ENCODE assay signal across 8 cellular contexts in genomic region chr18:74310411-74310810, GRCh38. TPM values are rescaled to one million over a fixed set of nuclear protein-coding genes. Genes with fewer than 3 reads are reported as not detected.
A peak's percentile ranks its signal among the peaks of the same experiment; 100 is the strongest.
DNase-seq lines count a peak whose midpoint lies in the region; ATAC-seq and TF ChIP-seq lines count a peak whose summit lies in the region.

No MANE protein-coding gene starts in this region.

- no peak overlapping the region for H3K27ac ChIP-seq in IMR-90 (ENCODE audit: insufficient read depth, low read length)
- H3K27ac ChIP-seq in lung (ENCODE audit: low read depth in 1 of 2, low read length in 1 of 2): no peak overlapping the region
- no peak overlapping the region for H3K27ac ChIP-seq in testis
- H3K27ac ChIP-seq in effector memory CD4-positive, alpha-beta T cell (ENCODE audit: insufficient read depth, low read length, poor library complexity, severe bottlenecking): no peak overlapping the region

- peak overlapping the region in 1 of 2 experiments; percentile 75; a peak in 1 of 4 replicates for H4K8ac ChIP-seq in IMR-90 (ENCODE audit: low read depth in 2 of 2, low read length in 2 of 2)

- no peak overlapping the region for H4K91ac ChIP-seq in IMR-90 (ENCODE audit: insufficient read depth, low read depth, low read length)

- H2BK15ac ChIP-seq in IMR-90 (ENCODE audit: low read depth, low read length): no peak overlapping the region; the same call in 1 of the 3 replicates

- in situ Hi-C loops in IMR-90 (cut with MboI; ENCODE audit: low sequenced_read_pairs): no loop called here

- peak overlapping the region in 1 of 7 donors; percentile 20 for H3K27ac Mint-ChIP-seq in CD14-positive monocyte

- no peaks in the 10 kb centered on the region; the same call in 1 of the 2 replicates for H3K9me1 ChIP-seq in IMR-90 (ENCODE audit: insufficient read depth, low read length)

- H3K4me1 ChIP-seq in IMR-90 (ENCODE audit: control insufficient read depth, insufficient read depth, low read length): no peaks in the 10 kb centered on the region
- no peaks in the 10 kb centered on the region for H3K4me1 ChIP-seq in lung (ENCODE audit: control insufficient read depth in 2 of 2, insufficient read depth in 2 of 2, low read length in 2 of 2)
- H3K4me1 ChIP-seq in testis: no peaks in the 10 kb centered on the region
- no peaks in the 10 kb centered on the region for H3K4me1 ChIP-seq in effector memory CD4-positive, alpha-beta T cell (ENCODE audit: control insufficient read depth, insufficient read depth, low read length, poor library complexity, severe bottlenecking)

- H2BK120ac ChIP-seq in IMR-90 (ENCODE audit: low read depth, low read length): peak overlapping the region; percentile 56

- dilution Hi-C loops in IMR-90 (cut with HindIII; ENCODE audit: low sequenced_read_pairs, unreplicated experiment): no loop called here

- H3K56ac ChIP-seq in IMR-90 (ENCODE audit: extremely low read depth, insufficient read depth, low read length): no peak overlapping the region

- peaks cover 0 to 8% (median 2%) of the 10 kb centered on the region in 7 donors for H3K9me3 Mint-ChIP-seq in CD14-positive monocyte

- peak; percentile 43 for TF ChIP-seq RAD21 in IMR-90 (IDR thresholded peaks at IDR 0.05; ENCODE audit: low read length)

- H3K27me3 Mint-ChIP-seq in CD14-positive monocyte (ENCODE audit: low read depth in 3 of 3): peaks cover 0 to 9% (median 3%) of the 10 kb centered on the region in 3 donors

- H2BK5ac ChIP-seq in IMR-90 (ENCODE audit: low read depth, low read length, poor library complexity, severe bottlenecking): peak overlapping the region; percentile 13

- CTCF ChIA-PET in IMR-90 (lab: Yijun Ruan, JAX): interaction anchor here (0.7 to 1.6 kb wide), 5 partner anchors 10 to 29 kb away, joined by 3 to 8 read pairs (median 3); no protein-coding TSS in a partner anchor

- no peaks in the 10 kb centered on the region for H4K20me1 ChIP-seq in IMR-90 (ENCODE audit: insufficient read depth, low read length)

- H3K23ac ChIP-seq in IMR-90 (ENCODE audit: low read depth, low read length): 0 out of 2 replicates have a peak overlapping the region, but pooled peaks have one; percentile 53

- peak overlapping the region; percentile 64 for H2BK20ac ChIP-seq in IMR-90 (ENCODE audit: low read depth, low read length)

- H3K36me3 Mint-ChIP-seq in CD14-positive monocyte: no peaks in the 10 kb centered on the region

- peak overlapping the region; percentile 57 for H2AK9ac ChIP-seq in IMR-90 (replicated peaks; ENCODE audit: low read depth, low read length, poor library complexity)

- TF ChIP-seq POLR2A in IMR-90 (IDR thresholded peaks at IDR 0.05; ENCODE audit: low read depth, low read length) (no peak), testis (IDR thresholded peaks at IDR 0.05) (no peak)

- no peaks in the 10 kb centered on the region for H3K79me1 ChIP-seq in IMR-90 (ENCODE audit: low read depth in 1 of 2, low read length in 2 of 2)

- intact Hi-C loops in CD14-positive monocyte (cut with micrococcal nuclease): no loop called here
- intact Hi-C loops in IMR-90 (cut with micrococcal nuclease): no loop called here
- intact Hi-C loops in testis (cut with DNase I; ENCODE audit: low total_unique reads): no loop called here

- H3K9ac ChIP-seq in IMR-90 (ENCODE audit: low read depth, low read length): no peak overlapping the region

- no peak for DNase-seq in CD14-positive monocyte (ENCODE audit: low spot score)
- DNase-seq in IMR-90: peak; percentile 60
- DNase-seq in amniotic epithelial cell (ENCODE audit: low read depth): peak; percentile 66
- no peak for DNase-seq in lung (ENCODE audit: low spot score)
- DNase-seq in testis: no peak
- DNase-seq in activated CD4-positive, alpha-beta T cell treated with anti-CD3 and anti-CD28 coated beads, Interleukin-2, amount 50 U/mL, for 4 hours: no peak
- no peak for DNase-seq in effector memory CD4-positive, alpha-beta T cell

- no peak overlapping the region for H3K18ac ChIP-seq in IMR-90 (ENCODE audit: low read depth, low read length)

- ATAC-seq in GM19351 (IDR thresholded peaks at IDR 0.05; ENCODE audit: unreplicated experiment) (peak; percentile 96), IMR-90 (ENCODE audit: low read depth) (peak; percentile 87), lung (ENCODE audit: insufficient read depth, low FRiP score) (peak; percentile 82)

- no peak overlapping the region for H4K5ac ChIP-seq in IMR-90 (ENCODE audit: low read depth, low read length)

- no peak overlapping the region for H3K4me3 ChIP-seq in IMR-90 (ENCODE audit: insufficient read depth, low read depth, low read length)
- no peak overlapping the region for H3K4me3 ChIP-seq in lung
- H3K4me3 ChIP-seq in testis: no peak overlapping the region
- H3K4me3 ChIP-seq in effector memory CD4-positive, alpha-beta T cell (ENCODE audit: insufficient read depth, low read depth, low read length, poor library complexity, severe bottlenecking): no peak overlapping the region

- peaks cover 3% of the 10 kb centered on the region for H3K4me1 Mint-ChIP-seq in CD14-positive monocyte

- peak overlapping the region; percentile 33; the same call in 1 of the 2 replicates for H3K4ac ChIP-seq in IMR-90 (ENCODE audit: low read depth, low read length)

- H3K27me3 ChIP-seq in IMR-90 (ENCODE audit: control insufficient read depth, insufficient read depth, low read length) (peaks cover 2% of the 10 kb centered on the region; the same call in 1 of the 2 replicates), lung (ENCODE audit: control insufficient read depth, insufficient read depth) (no peaks in the 10 kb centered on the region), testis (no peaks in the 10 kb centered on the region)
- peaks cover 7% of the 10 kb centered on the region for H3K27me3 ChIP-seq in effector memory CD4-positive, alpha-beta T cell (replicated peaks; ENCODE audit: control insufficient read depth, insufficient read depth, low read length, poor library complexity, severe bottlenecking)

- H3K9me3 ChIP-seq in IMR-90 (ENCODE audit: control insufficient read depth, insufficient read depth, low read length) (no peaks in the 10 kb centered on the region; the same call in 1 of the 2 replicates), lung (ENCODE audit: control insufficient read depth in 2 of 2, insufficient read depth in 1 of 2, low read length in 1 of 2) (no peaks in the 10 kb centered on the region), testis (no peaks in the 10 kb centered on the region)
- H3K9me3 ChIP-seq in effector memory CD4-positive, alpha-beta T cell (ENCODE audit: control insufficient read depth, low read length): no peaks in the 10 kb centered on the region

- no peak overlapping the region for H3K4me2 ChIP-seq in IMR-90 (ENCODE audit: low read depth, low read length)

- H2AFZ ChIP-seq in IMR-90 (replicated peaks; ENCODE audit: low read length, poor library complexity): peak overlapping the region; percentile 86

- WGBS in IMR-90 (ENCODE audit: extremely low coverage in 2 of 2, insufficient read length in 1 of 2), 2 experiments: 40% methylated on average over 1 of the region's 3 CpGs; no CpG with 5 or more reads in 1 of the 2 experiments
- WGBS in lung, 2 donors: 39 to 53% methylated on average over 3 of the region's 3 CpGs
- WGBS in testis, 2 donors: 52 to 54% methylated on average over 3 of the region's 3 CpGs

- peak overlapping the region; percentile 10; the same call in 1 of the 2 replicates for H3K14ac ChIP-seq in IMR-90 (replicated peaks; ENCODE audit: low read depth, low read length)

- TF ChIP-seq CTCF in CD14-positive monocyte (IDR thresholded peaks at IDR 0.05): peak; percentile 61
- TF ChIP-seq CTCF in IMR-90 (conservative IDR thresholded peaks at IDR 0.05; ENCODE audit: low read depth, low read length): peak; percentile 47
- TF ChIP-seq CTCF in lung (IDR thresholded peaks at IDR 0.05; ENCODE audit: control extremely low read depth, extremely low read depth): no peak
- no peak for TF ChIP-seq CTCF in testis (IDR thresholded peaks at IDR 0.05)

- H3K36me3 ChIP-seq in IMR-90 (ENCODE audit: control insufficient read depth, insufficient read depth, low read length) (no peaks in the 10 kb centered on the region), lung (ENCODE audit: control insufficient read depth in 2 of 2, insufficient read depth in 2 of 2, low read length in 2 of 2) (no peaks in the 10 kb centered on the region), testis (ENCODE audit: low read depth, missing control alignments) (no peaks in the 10 kb centered on the region)
- H3K36me3 ChIP-seq in effector memory CD4-positive, alpha-beta T cell (ENCODE audit: control insufficient read depth, insufficient read depth, low read length): no peaks in the 10 kb centered on the region

- POLR2A ChIA-PET in IMR-90 (lab: Charles Lee; ENCODE audit: unreplicated experiment): no interaction called here

- no peak overlapping the region for H2AK5ac ChIP-seq in IMR-90 (ENCODE audit: low read depth, low read length)

- no TSS peak for BruUV-seq in IMR-90 (replicated peaks; lab: Mats Ljungman, UMichigan)

- no peak overlapping the region for H3K4me3 Mint-ChIP-seq in CD14-positive monocyte

TF ChIP-seq in IMR-90, 13 proteins besides CTCF, POLR2A, EP300 and RAD21 (continues in another document):
- TF ChIP-seq NFE2L2 (IDR thresholded peaks at IDR 0.05; ENCODE audit: low read depth, low read length): no peak
- no peak for TF ChIP-seq FOS (IDR thresholded peaks at IDR 0.05; ENCODE audit: low read depth, low read length)
- 0 out of 2 replicates have a peak, but pooled peaks have one; percentile 33 for TF ChIP-seq RFX5 (IDR thresholded peaks at IDR 0.05; ENCODE audit: low read depth, low read length)
- TF ChIP-seq MAZ (IDR thresholded peaks at IDR 0.05; ENCODE audit: borderline replicate concordance, low read depth, low read length): no peak
- TF ChIP-seq RCOR1 (IDR thresholded peaks at IDR 0.05; ENCODE audit: insufficient replicate concordance, low read length): no peak
- TF ChIP-seq CHD1 (IDR thresholded peaks at IDR 0.05; ENCODE audit: low read depth, low read length): no peak
- TF ChIP-seq MAFK (IDR thresholded peaks at IDR 0.05; ENCODE audit: low read depth, low read length): no peak

RNA-seq across cellular contexts. Expression of gene C18orf63, which starts 5.2 kb away (rescaled TPM):
- polyA plus RNA-seq in CD14-positive monocyte (not detected), IMR-90 (2012; rRNA removed) (not detected in 2 replicates), lung (under 1 TPM; 0.37 to 0.38 TPM), testis (ENCODE audit: insufficient read depth, low read depth, low replicate concordance) (13.7 TPM)
- total RNA-seq in IMR-90 (2012; rRNA removed) (not detected in 2 replicates), lung (under 1 TPM; 0.14 to 0.55 TPM), testis (10 to 100 TPM in 1 of 2 donors, 1 to 10 TPM in 1; 9.8 to 22.1 TPM)
- polyA plus RNA-seq in IMR-90 (2012; cell fraction: cytosol; rRNA removed): not detected in 2 replicates
- polyA plus RNA-seq in IMR-90 (2012; cell fraction: nucleus; rRNA removed; ENCODE audit: low replicate concordance): not detected in 2 replicates

RNA-seq across cellular contexts. Expression of gene CYB5A, which starts 18.6 kb away (rescaled TPM):
- polyA plus RNA-seq in CD14-positive monocyte: 10 to 100 TPM; 22.4 to 27.6 TPM
- 13.4 and 43.0 TPM in 2 replicates for total RNA-seq in IMR-90 (2012; rRNA removed)
- polyA plus RNA-seq in IMR-90 (2012; rRNA removed): 47.9 and 49.5 TPM in 2 replicates
- 28.6 and 46.1 TPM in 2 replicates for polyA plus RNA-seq in IMR-90 (2012; cell fraction: cytosol; rRNA removed)
- 17.1 and 47.4 TPM in 2 replicates for polyA plus RNA-seq in IMR-90 (2012; cell fraction: nucleus; rRNA removed; ENCODE audit: low replicate concordance)
- 100 to 1,000 TPM; 516 to 527 TPM for total RNA-seq in lung
- polyA plus RNA-seq in lung: 100 to 1,000 TPM; 408 to 853 TPM
- total RNA-seq in testis: 10 to 100 TPM; 77.2 to 96.0 TPM
- 126 TPM for polyA plus RNA-seq in testis (ENCODE audit: insufficient read depth, low read depth, low replicate concordance)

Comparison
In these comparisons a context has a peak if more than half of its experiments do, and no peak if none do; other contexts are left out.
1. DNase-seq: peak in IMR-90 (single experiment) and amniotic epithelial cell (single experiment); none in CD14-positive monocyte (single experiment), lung (single experiment), testis (single experiment), activated CD4-positive, alpha-beta T cell treated with anti-CD3 and anti-CD28 coated beads, Interleukin-2, amount 50 U/mL, for 4 hours (0 of 2) and effector memory CD4-positive, alpha-beta T cell (0 of 3).
2. CTCF ChIP-seq: peak in CD14-positive monocyte (single experiment) and IMR-90 (single experiment); none in lung (single experiment) and testis (0 of 3).
3. RNA of gene C18orf63, which starts 5.2 kb away (polyA plus RNA-seq): 13.7 TPM in testis (single experiment); 0.37 to 0.38 TPM in lung, not detected in CD14-positive monocyte and not detected in IMR-90; every median in the first group is over 10 times any median in the second.
4. Peak in every context shown above with its lines, with median percentiles within 50 percentile points of each other: ATAC-seq.